In the genomic region with DNA sequence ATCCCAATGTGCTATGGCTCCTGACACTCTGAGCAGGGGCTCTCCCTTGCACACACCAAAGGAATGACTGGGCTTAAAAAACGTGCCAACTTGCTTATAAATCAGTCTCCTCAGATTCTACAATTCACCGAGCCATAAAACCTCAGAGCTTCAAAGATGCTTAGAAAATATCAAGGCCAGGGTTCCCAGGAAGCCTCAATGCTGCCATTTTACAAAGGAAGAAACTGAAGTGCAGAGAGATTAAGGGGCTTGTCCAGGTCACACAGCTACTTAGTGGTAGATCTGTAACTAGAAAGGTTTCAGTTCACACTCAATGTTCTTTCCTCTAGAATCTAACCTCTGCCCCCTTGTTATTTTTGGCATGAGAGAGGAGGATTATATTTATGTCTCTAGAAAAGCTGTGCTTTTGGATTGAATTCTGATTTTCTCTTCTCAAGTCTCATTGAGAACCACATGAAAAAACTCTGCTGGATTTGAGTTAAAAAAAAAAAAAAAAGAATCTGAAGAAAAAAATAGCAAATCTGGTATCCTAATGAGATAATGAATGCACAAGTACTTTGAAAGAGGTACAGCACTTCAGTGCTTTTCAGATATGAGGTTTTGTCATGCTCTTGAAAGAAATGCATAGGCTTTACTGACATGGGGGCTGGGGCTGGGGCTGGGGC, we compare ENCODE assay signal across 7 cellular contexts. TPM values are rescaled to one million over a fixed set of nuclear protein-coding genes. Genes with fewer than 3 reads are reported as not detected.
DNase-seq lines count a peak whose midpoint lies in the region; ATAC-seq and TF ChIP-seq lines count a peak whose summit lies in the region.

No MANE protein-coding gene starts in this region.

- H3K27ac ChIP-seq in GM23248: no peak overlapping the region

- H3F3A ChIP-seq in GM23248 (ENCODE audit: insufficient read depth): no peaks in the 10 kb centered on the region

- H3K4me1 ChIP-seq in GM23248 (ENCODE audit: insufficient read depth): no peaks in the 10 kb centered on the region

- no peak overlapping the region for H3K4me2 ChIP-seq in GM23248 (ENCODE audit: unreplicated experiment)

- no peak overlapping the region for H3K4me3 Mint-ChIP-seq in glutamatergic neuron (ENCODE audit: unreplicated experiment)

- ATAC-seq in GM18520 (IDR thresholded peaks at IDR 0.05; ENCODE audit: unreplicated experiment): peak; percentile 35
- peak; percentile 44 for ATAC-seq in GM21390 (IDR thresholded peaks at IDR 0.05; ENCODE audit: unreplicated experiment)
- ATAC-seq in HG03159 (IDR thresholded peaks at IDR 0.05; ENCODE audit: unreplicated experiment): peak; percentile 50

- no peak for TF ChIP-seq CTCF in glutamatergic neuron (IDR thresholded peaks at IDR 0.05; ENCODE audit: partially characterized antibody, unreplicated experiment)

- DNase-seq in glomerular visceral epithelial cell (ENCODE audit: extremely low spot score) (peak; percentile 88), glutamatergic neuron (no peak), GM23248 (no peak), dedifferentiated amniotic fluid mesenchymal stem cell (ENCODE audit: extremely low spot score) (no peak)

- H3K79me2 ChIP-seq in GM23248 (ENCODE audit: insufficient read depth): no peaks in the 10 kb centered on the region

- peaks cover 36% of the 10 kb centered on the region for H3K27me3 ChIP-seq in GM23248 (replicated peaks; ENCODE audit: insufficient read depth)

- no peaks in the 10 kb centered on the region for H3K36me3 ChIP-seq in GM23248 (ENCODE audit: low read depth)

- H4K20me1 ChIP-seq in GM23248 (ENCODE audit: insufficient read depth): no peaks in the 10 kb centered on the region

- H3K27me3 Mint-ChIP-seq in glutamatergic neuron (ENCODE audit: unreplicated experiment): peaks cover 6% of the 10 kb centered on the region

- H3K9me3 Mint-ChIP-seq in glutamatergic neuron (ENCODE audit: unreplicated experiment): peaks cover 16% of the 10 kb centered on the region

- no peaks in the 10 kb centered on the region for H3K4me1 Mint-ChIP-seq in glutamatergic neuron (ENCODE audit: low read depth, unreplicated experiment)

- H3K9ac ChIP-seq in GM23248: no peak overlapping the region

- no peak overlapping the region for H3K4me3 ChIP-seq in GM23248

- no peaks in the 10 kb centered on the region for H3K9me3 ChIP-seq in GM23248 (ENCODE audit: low read depth)

- no peaks in the 10 kb centered on the region for H3K9me2 ChIP-seq in GM23248 (ENCODE audit: insufficient read depth)

- no peak overlapping the region for H3K27ac Mint-ChIP-seq in glutamatergic neuron (ENCODE audit: unreplicated experiment)

- H3K36me3 Mint-ChIP-seq in glutamatergic neuron (ENCODE audit: unreplicated experiment): peaks cover 16% of the 10 kb centered on the region

- in situ Hi-C loops in GM23248 (cut with MboI): no loop called here

- no peak overlapping the region for H2AFZ ChIP-seq in GM23248

- 37 to 47% methylated on average over 2 of the region's 2 CpGs for WGBS in GM23248 (ENCODE audit: low coverage in 1 of 2, low lambda C conversion rate in 2 of 2, missing lambda C conversion rate in 2 of 2), 2 experiments

RNA-seq across cellular contexts. Expression of a gene that starts 22.3 kb away (rescaled TPM):
- 6.6 TPM for total RNA-seq in glutamatergic neuron (ENCODE audit: unreplicated experiment)
- total RNA-seq in GM23248 (2014; rRNA removed; shearing (Covaris generic)): 0.76 TPM in 2 replicates
- not detected in 2 replicates for polyA plus RNA-seq in GM23248 (2016; fragmentation: Nextera tagmentation; extraction: Ambion mirVana)
